In genomic region chr15:73654659-73655058, GRCh38 we compare ENCODE assay signal across 24 cellular contexts. TPM values are rescaled to one million over a fixed set of nuclear protein-coding genes. Genes with fewer than 3 reads are reported as not detected.
"Had no signal": no experiment of that assay in that cellular context is flagged by ENCODE, and none has a peak within 500 bp of the region (broad histone marks: within the 10 kb centered on the region; RNA-seq: fewer than 3 reads in every experiment).

No MANE protein-coding gene starts in this region.

- DNase-seq: activated B cell treated with CpG ODN at 0.5 μM for 24 hours; activated CD4-positive, alpha-beta T cell treated with anti-CD3 and anti-CD28 coated beads for 1 hour; activated CD4-positive, alpha-beta T cell treated with anti-CD3 and anti-CD28 coated beads, Interleukin-2, amount 10 ng/mL, durations not matched to agents 24 days and 14 days; activated CD4-positive, alpha-beta T cell treated with anti-CD3 and anti-CD28 coated beads, Interleukin-2, amount 50 U/mL, for 48 hours; activated CD8-positive, alpha-beta memory T cell treated with anti-CD3 and anti-CD28 coated beads, Interleukin-2, amount 10 ng/mL, durations not matched to agents 7 days and 5 days; activated effector memory CD4-positive, alpha-beta T cell treated with Interleukin-2 at 50 U/mL for 16 hours; activated naive CD4-positive, alpha-beta T cell; activated naive CD8-positive, alpha-beta T cell treated with anti-CD3 and anti-CD28 coated beads, Interleukin-2, amount 50 U/mL, for 24 hours; activated T-cell treated with anti-CD3 and anti-CD28 coated beads, Interleukin-2, amount 50 U/mL, for 24 hours; amniotic stem cell; body of pancreas; central memory CD4-positive, alpha-beta T cell; NCI-H1105 treated with DMSO at 0.1 percent for 48 hours; NCI-H1436 treated with DMSO at 0.1 percent for 48 hours; NCI-H187; NCI-H2081; NCI-H510A treated with DMSO at 0.1 percent for 48 hours; SIG-M5; T-helper 17 cell; T-helper 9 cell had no signal

- H3K4me1 ChIP-seq: ascending aorta, body of pancreas had no signal

- H3K4me3 ChIP-seq: ascending aorta, body of pancreas had no signal

- H3K4me1 Mint-ChIP-seq: activated B cell treated with CpG ODN at 0.5 μM for 24 hours, T-helper 17 cell had no signal

- H3K27me3 ChIP-seq: ascending aorta, body of pancreas had no signal

- H3K27ac ChIP-seq: ascending aorta, body of pancreas had no signal

- H3K9me3 ChIP-seq: ascending aorta, body of pancreas had no signal

- H3K27ac Mint-ChIP-seq: activated B cell treated with CpG ODN at 0.5 μM for 24 hours; activated CD4-positive, alpha-beta T cell treated with anti-CD3 and anti-CD28 coated beads, Interleukin-2, amount 10 ng/mL, durations not matched to agents 24 days and 14 days; activated CD8-positive, alpha-beta memory T cell treated with anti-CD3 and anti-CD28 coated beads, Interleukin-2, amount 10 ng/mL, durations not matched to agents 7 days and 5 days; activated naive CD4-positive, alpha-beta T cell treated with anti-CD3 and anti-CD28 coated beads, Interleukin-2, amount 50 U/mL, for 24 hours; activated naive CD8-positive, alpha-beta T cell treated with anti-CD3 and anti-CD28 coated beads, Interleukin-2, amount 50 U/mL, for 24 hours; activated T-cell treated with anti-CD3 and anti-CD28 coated beads, Interleukin-2, amount 50 U/mL, for 24 hours; activated T-helper 1 cell treated with anti-CD3 and anti-CD28 coated beads, Interleukin-12 subunit alpha, Interleukin-12 subunit beta, Interleukin-2, Interleukin-4 antibody, amounts not matched to agents 30 ng/mL and 10 ng/mL and 1 ng/mL, durations not matched to agents 14 hours and 24 hours and 36 hours; T-helper 17 cell had no signal

- ATAC-seq: activated CD8-positive, alpha-beta memory T cell treated with anti-CD3 and anti-CD28 coated beads, Interleukin-2, amount 10 ng/mL, durations not matched to agents 7 days and 5 days; activated naive CD8-positive, alpha-beta T cell treated with anti-CD3 and anti-CD28 coated beads, Interleukin-2, amount 50 U/mL, for 24 hours; body of pancreas; T-helper 17 cell had no signal

- H3K36me3 ChIP-seq: ascending aorta had no signal

- FAIRE-seq: bronchial epithelial cell had no signal

- H3K9me3 Mint-ChIP-seq: activated T-cell treated with anti-CD3 and anti-CD28 coated beads, Interleukin-2, amount 50 U/mL, for 24 hours; activated T-helper 1 cell treated with anti-CD3 and anti-CD28 coated beads, Interleukin-12 subunit alpha, Interleukin-12 subunit beta, Interleukin-2, Interleukin-4 antibody, amounts not matched to agents 30 ng/mL and 10 ng/mL and 1 ng/mL, durations not matched to agents 14 hours and 24 hours and 36 hours had no signal

- H3K4me3 Mint-ChIP-seq: activated B cell treated with CpG ODN at 0.5 μM for 24 hours; activated CD4-positive, alpha-beta T cell treated with anti-CD3 and anti-CD28 coated beads, Interleukin-2, amount 10 ng/mL, durations not matched to agents 24 days and 14 days; activated CD8-positive, alpha-beta memory T cell treated with anti-CD3 and anti-CD28 coated beads, Interleukin-2, amount 10 ng/mL, durations not matched to agents 7 days and 5 days; activated naive CD4-positive, alpha-beta T cell treated with anti-CD3 and anti-CD28 coated beads, Interleukin-2, amount 50 U/mL, for 24 hours; activated naive CD8-positive, alpha-beta T cell treated with anti-CD3 and anti-CD28 coated beads, Interleukin-2, amount 50 U/mL, for 24 hours; activated T-cell treated with anti-CD3 and anti-CD28 coated beads, Interleukin-2, amount 50 U/mL, for 24 hours; activated T-helper 1 cell treated with anti-CD3 and anti-CD28 coated beads, Interleukin-12 subunit alpha, Interleukin-12 subunit beta, Interleukin-2, Interleukin-4 antibody, amounts not matched to agents 30 ng/mL and 10 ng/mL and 1 ng/mL, durations not matched to agents 14 hours and 24 hours and 36 hours; T-helper 17 cell had no signal

- H3K36me3 Mint-ChIP-seq: activated CD8-positive, alpha-beta memory T cell treated with anti-CD3 and anti-CD28 coated beads, Interleukin-2, amount 10 ng/mL, durations not matched to agents 7 days and 5 days had no signal

RNA-seq across cellular contexts. Expression of gene CD276, which starts 29.5 kb away (rescaled TPM):
- total RNA-seq: T-helper 17 cell had no signal
